ENCODE assay signal across 14 cellular contexts in genomic region chr21:34093083-34093482, GRCh38.
"Had no signal": no experiment of that assay in that cellular context is flagged by ENCODE, and none has a peak within 500 bp of the region (broad histone marks: within the 10 kb centered on the region; RNA-seq: fewer than 3 reads in every experiment).

No MANE protein-coding gene starts in this region.

- H3K27me3 Mint-ChIP-seq: activated naive CD4-positive, alpha-beta T cell treated with anti-CD3 and anti-CD28 coated beads, Interleukin-2, amount 50 U/mL, for 24 hours; stimulated activated naive B cell treated with anti-CD40 and anti-IgM and Interleukin-4, amounts not matched to agents 10 μg/mL and 1 μg/mL and 100 μg/mL, for 72 hours had no signal

- H3K4me3 ChIP-seq: esophagus squamous epithelium, thyroid gland had no signal

- H3K9me3 ChIP-seq: esophagus squamous epithelium, neutrophil, thyroid gland had no signal

- H3K9me3 Mint-ChIP-seq: activated naive CD4-positive, alpha-beta T cell treated with anti-CD3 and anti-CD28 coated beads, Interleukin-2, amount 50 U/mL, for 24 hours; activated T-cell treated with anti-CD3 and anti-CD28 coated beads, Interleukin-2, amount 50 U/mL, for 4 hours; stimulated activated naive B cell treated with anti-CD40 and anti-IgM and Interleukin-4, amounts not matched to agents 10 μg/mL and 1 μg/mL and 100 μg/mL, for 72 hours had no signal

- H3K4me3 Mint-ChIP-seq: activated T-cell treated with anti-CD3 and anti-CD28 coated beads, Interleukin-2, amount 50 U/mL, for 4 hours; stimulated activated naive B cell treated with anti-CD40 and anti-IgM and Interleukin-4, amounts not matched to agents 10 μg/mL and 1 μg/mL and 100 μg/mL, for 72 hours had no signal

- H3K27ac ChIP-seq: esophagus squamous epithelium, thyroid gland had no signal

- DNase-seq: activated CD4-positive, alpha-beta T cell treated with anti-CD3 and anti-CD28 coated beads for 1 hour; activated CD4-positive, alpha-beta T cell treated with anti-CD3 and anti-CD28 coated beads, Interleukin-2, amount 50 U/mL, for 48 hours; activated effector memory CD4-positive, alpha-beta T cell treated with Interleukin-2 at 50 U/mL for 16 hours; activated T-cell treated with anti-CD3 and anti-CD28 coated beads, Interleukin-2, amount 50 U/mL, for 4 hours; effector CD8-positive, alpha-beta T cell; esophagus squamous epithelium; foreskin fibroblast; glutamatergic neuron; stimulated activated CD4-positive, alpha-beta T cell treated with anti-CD3 and anti-CD28 coated beads, Interleukin-4, amount 100 ng/mL, for 1 hour; stimulated activated naive B cell treated with anti-CD40 and anti-IgM and Interleukin-4, amounts not matched to agents 10 μg/mL and 1 μg/mL and 100 μg/mL, for 72 hours; T-helper 1 cell; thyroid gland had no signal

- H3K27ac Mint-ChIP-seq: activated naive CD4-positive, alpha-beta T cell treated with anti-CD3 and anti-CD28 coated beads, Interleukin-2, amount 50 U/mL, for 24 hours; stimulated activated naive B cell treated with anti-CD40 and anti-IgM and Interleukin-4, amounts not matched to agents 10 μg/mL and 1 μg/mL and 100 μg/mL, for 72 hours had no signal

- H3K27me3 ChIP-seq: esophagus squamous epithelium, neutrophil, thyroid gland had no signal
